In genomic region chr10:21173964-21174669, GRCh38 we compare ENCODE assay signal across 8 cellular contexts.
A peak's percentile ranks its signal among the peaks of the same experiment; 100 is the strongest.
DNase-seq lines count a peak whose midpoint lies in the region; ATAC-seq and TF ChIP-seq lines count a peak whose summit lies in the region.

No MANE protein-coding gene starts in this region.

- H3K27me3 ChIP-seq in GM06990 (replicated peaks; ENCODE audit: control insufficient read depth, insufficient read depth, low read length) (no peaks in the 10 kb centered on the region; the same call in 1 of the 2 replicates), mucosa of rectum (ENCODE audit: control insufficient read depth in 2 of 2, insufficient read depth in 2 of 2, low read length in 2 of 2) (no peaks in the 10 kb centered on the region), stomach (peaks cover 0 to 54% (median 20%) of the 10 kb centered on the region in 3 donors)

- no peaks in the 10 kb centered on the region for H3K4me1 Mint-ChIP-seq in T-helper 17 cell

- ATAC-seq in HG03354 (IDR thresholded peaks at IDR 0.05; ENCODE audit: poor library complexity, severe bottlenecking, unreplicated experiment) = peak; percentile 76
- ATAC-seq in T-helper 17 cell = no peak
- no peak for ATAC-seq in GM21447 (IDR thresholded peaks at IDR 0.05; ENCODE audit: unreplicated experiment)

- intact Hi-C loops in stomach (cut with DNase I; ENCODE audit: low total_unique reads) = no loop called here

- H3K27ac ChIP-seq in mucosa of rectum (ENCODE audit: low read depth in 2 of 2, low read length in 2 of 2) = peak overlapping the region; percentile 64 to 72
- peak overlapping the region; percentile 81 to 90 (median 83) for H3K27ac ChIP-seq in stomach

- no peak for TF ChIP-seq POLR2A in stomach (IDR thresholded peaks at IDR 0.05)

- WGBS in stomach, 5 donors = 0 to 1% (median 1%) methylated on average over 28 to 79 of the region's 80 CpGs

- H3K36me3 ChIP-seq in GM06990 (ENCODE audit: control insufficient read depth, insufficient read depth, low read length) = no peaks in the 10 kb centered on the region
- H3K36me3 ChIP-seq in mucosa of rectum (ENCODE audit: control insufficient read depth in 2 of 2, insufficient read depth in 2 of 2, low read length in 2 of 2) = no peaks in the 10 kb centered on the region
- H3K36me3 ChIP-seq in stomach = no peaks in the 10 kb centered on the region

- H3K36me3 Mint-ChIP-seq in T-helper 17 cell (ENCODE audit: low read depth) = no peaks in the 10 kb centered on the region

- no peak for TF ChIP-seq EP300 in stomach (IDR thresholded peaks at IDR 0.05)

- DNase-seq in GM06990 (ENCODE audit: extremely low read depth, insufficient read length) (peak; percentile 20), T-helper 17 cell (no peak), epithelial cell of esophagus (ENCODE audit: low read depth) (peak; percentile 73), stomach (peak; percentile 80), OCI-M1 (lab: John Stamatoyannopoulos, UW) (no peak)

- H3K9me3 ChIP-seq in T-helper 17 cell (ENCODE audit: control insufficient read depth, low read length, poor library complexity, severe bottlenecking) (no peaks in the 10 kb centered on the region), mucosa of rectum (ENCODE audit: control insufficient read depth in 2 of 2, low read length in 2 of 2) (no peaks in the 10 kb centered on the region), stomach (peaks cover 0 to 3% (median under 1%) of the 10 kb centered on the region in 4 donors)

- peak overlapping the region; percentile 42 to 72 for H3K9ac ChIP-seq in mucosa of rectum (ENCODE audit: low read depth in 1 of 2, low read length in 2 of 2)

- peaks cover 60% of the 10 kb centered on the region for H3K27me3 Mint-ChIP-seq in T-helper 17 cell

- H3K4me1 ChIP-seq in mucosa of rectum (ENCODE audit: control insufficient read depth in 2 of 2, insufficient read depth in 2 of 2, low read length in 2 of 2) = peaks cover 5 to 14% of the 10 kb centered on the region in 2 donors
- peaks cover 4 to 35% (median 25%) of the 10 kb centered on the region in 4 donors for H3K4me1 ChIP-seq in stomach

- no peak overlapping the region for H3K27ac Mint-ChIP-seq in T-helper 17 cell

- H3K4me3 Mint-ChIP-seq in T-helper 17 cell = peak overlapping the region; percentile 81

- no peak overlapping the region for H3K4me3 ChIP-seq in GM06990 (replicated peaks; ENCODE audit: low read depth, low read length)
- peak overlapping the region; percentile 63 for H3K4me3 ChIP-seq in epithelial cell of esophagus (ENCODE audit: low read length)
- peak overlapping the region; percentile 68 to 75 for H3K4me3 ChIP-seq in mucosa of rectum (ENCODE audit: low read length in 2 of 2)
- peak overlapping the region; percentile 55 to 72 (median 63) for H3K4me3 ChIP-seq in stomach

- TF ChIP-seq CTCF in GM06990 (IDR thresholded peaks at IDR 0.05; ENCODE audit: insufficient read depth, low read length, poor library complexity, severe bottlenecking) (no peak), epithelial cell of esophagus (IDR thresholded peaks at IDR 0.05; ENCODE audit: insufficient read depth, low read depth, low read length, missing control alignments) (no peak), stomach (IDR thresholded peaks at IDR 0.05) (no peak)

Comparison
In these comparisons a context has a peak if more than half of its experiments do, and no peak if none do; other contexts are left out.
1. DNase-seq: peak in GM06990 (single experiment), epithelial cell of esophagus (single experiment) and stomach (single experiment); none in T-helper 17 cell (0 of 3) and OCI-M1 (single experiment).